8 cellular contexts compared by ENCODE assay signal in genomic region chr16:19066988-19067348, GRCh38. TPM values are rescaled to one million over a fixed set of nuclear protein-coding genes. Genes with fewer than 3 reads are reported as not detected.
A peak's percentile ranks its signal among the peaks of the same experiment; 100 is the strongest.
DNase-seq lines count a peak whose midpoint lies in the region; ATAC-seq and TF ChIP-seq lines count a peak whose summit lies in the region.

No MANE protein-coding gene starts in this region.

- peaks cover 19% of the 10 kb centered on the region for H3K4me1 Mint-ChIP-seq in activated naive CD4-positive, alpha-beta T cell treated with anti-CD3 and anti-CD28 coated beads, Interleukin-2, amount 50 U/mL, for 24 hours

- peaks cover 8% of the 10 kb centered on the region for H3K4me1 ChIP-seq in mucosa of descending colon (ENCODE audit: low read depth)
- H3K4me1 ChIP-seq in upper lobe of right lung: peaks cover 14% of the 10 kb centered on the region

- in situ Hi-C loops in brain microvascular endothelial cell (cut with HindIII; ENCODE audit: low pct_ligation_motif_present, low sequenced_read_pairs): no loop called here

- H3K27ac Mint-ChIP-seq in activated naive CD4-positive, alpha-beta T cell treated with anti-CD3 and anti-CD28 coated beads, Interleukin-2, amount 50 U/mL, for 24 hours: peak overlapping the region; percentile 94

- H3K4me3 ChIP-seq in brain microvascular endothelial cell (ENCODE audit: low read depth, low read length): peak overlapping the region; percentile 20
- peak overlapping the region; percentile 40 for H3K4me3 ChIP-seq in mucosa of descending colon
- H3K4me3 ChIP-seq in upper lobe of right lung: peak overlapping the region; percentile 85

- H3K27me3 ChIP-seq in brain microvascular endothelial cell (replicated peaks): no peaks in the 10 kb centered on the region
- H3K27me3 ChIP-seq in upper lobe of right lung: no peaks in the 10 kb centered on the region

- H3K27ac ChIP-seq in brain microvascular endothelial cell (peak overlapping the region; percentile 100), upper lobe of right lung (peak overlapping the region; percentile 100)

- intact Hi-C loops in mucosa of descending colon (cut with DNase I, micrococcal nuclease) (no loop called here), upper lobe of right lung (cut with DNase I) (no loop called here)

- H3K9me3 ChIP-seq in mucosa of descending colon (no peaks in the 10 kb centered on the region), upper lobe of right lung (no peaks in the 10 kb centered on the region)

- TF ChIP-seq CTCF in brain microvascular endothelial cell (IDR thresholded peaks at IDR 0.05; ENCODE audit: low read depth, low read length, missing control alignments): no peak
- no peak for TF ChIP-seq CTCF in mucosa of descending colon (IDR thresholded peaks at IDR 0.05)
- no peak for TF ChIP-seq CTCF in upper lobe of right lung (IDR thresholded peaks at IDR 0.05)

- no peak for DNase-seq in activated naive CD4-positive, alpha-beta T cell treated with anti-CD3 and anti-CD28 coated beads, Interleukin-2, amount 50 U/mL, for 16 hours
- no peak for DNase-seq in brain microvascular endothelial cell
- peak; percentile 19 to 53 (median 31) for DNase-seq in mucosa of descending colon
- DNase-seq in upper lobe of right lung: no peak
- DNase-seq in retina: no peak
- DNase-seq in activated CD4-positive, CD25-positive, alpha-beta regulatory T cell treated with anti-CD3 and anti-CD28 coated beads, Interleukin-2, amount 50 U/mL, for 72 hours: no peak

- H3K36me3 ChIP-seq in brain microvascular endothelial cell (replicated peaks) (no peaks in the 10 kb centered on the region), mucosa of descending colon (ENCODE audit: low read depth) (no peaks in the 10 kb centered on the region), upper lobe of right lung (peaks cover under 1% of the 10 kb centered on the region)

- H3K9me3 Mint-ChIP-seq in activated naive CD4-positive, alpha-beta T cell treated with anti-CD3 and anti-CD28 coated beads, Interleukin-2, amount 50 U/mL, for 24 hours: no peaks in the 10 kb centered on the region

- peaks cover 1% of the 10 kb centered on the region for H3K36me3 Mint-ChIP-seq in activated naive CD4-positive, alpha-beta T cell treated with anti-CD3 and anti-CD28 coated beads, Interleukin-2, amount 50 U/mL, for 24 hours

- peak overlapping the region; percentile 90 for H3K4me3 Mint-ChIP-seq in activated naive CD4-positive, alpha-beta T cell treated with anti-CD3 and anti-CD28 coated beads, Interleukin-2, amount 50 U/mL, for 24 hours

- ATAC-seq in mucosa of descending colon: no peak
- ATAC-seq in upper lobe of right lung: no peak
- no peak for ATAC-seq in HG03175 (IDR thresholded peaks at IDR 0.05; ENCODE audit: unreplicated experiment)

- no peaks in the 10 kb centered on the region for H3K27me3 Mint-ChIP-seq in activated naive CD4-positive, alpha-beta T cell treated with anti-CD3 and anti-CD28 coated beads, Interleukin-2, amount 50 U/mL, for 24 hours

RNA-seq across cellular contexts. Expression of gene COQ7, which starts 0.4 kb away (rescaled TPM):
- total RNA-seq in mucosa of descending colon: 10 to 100 TPM; 30.3 to 34.2 (median 34.1) TPM
- total RNA-seq in upper lobe of right lung: 15.4 TPM

RNA-seq across cellular contexts. Expression of gene ITPRIPL2, which starts 46.8 kb away (rescaled TPM):
- 10 to 100 TPM; 36.3 to 49.9 (median 36.5) TPM for total RNA-seq in mucosa of descending colon
- total RNA-seq in upper lobe of right lung: 68.9 TPM

Comparison
In these comparisons a context has a peak if more than half of its experiments do, and no peak if none do; other contexts are left out.
1. DNase-seq: peak in mucosa of descending colon (3 of 3); none in activated naive CD4-positive, alpha-beta T cell treated with anti-CD3 and anti-CD28 coated beads, Interleukin-2, amount 50 U/mL, for 16 hours (single experiment), brain microvascular endothelial cell (single experiment), upper lobe of right lung (single experiment), retina (single experiment) and activated CD4-positive, CD25-positive, alpha-beta regulatory T cell treated with anti-CD3 and anti-CD28 coated beads, Interleukin-2, amount 50 U/mL, for 72 hours (single experiment).
2. H3K4me3 ChIP-seq: peak in every context shown above with its lines; median percentile 85 in upper lobe of right lung; 40 in mucosa of descending colon; 20 in brain microvascular endothelial cell.